ENCODE assay signal across 10 cellular contexts in the genomic region with DNA sequence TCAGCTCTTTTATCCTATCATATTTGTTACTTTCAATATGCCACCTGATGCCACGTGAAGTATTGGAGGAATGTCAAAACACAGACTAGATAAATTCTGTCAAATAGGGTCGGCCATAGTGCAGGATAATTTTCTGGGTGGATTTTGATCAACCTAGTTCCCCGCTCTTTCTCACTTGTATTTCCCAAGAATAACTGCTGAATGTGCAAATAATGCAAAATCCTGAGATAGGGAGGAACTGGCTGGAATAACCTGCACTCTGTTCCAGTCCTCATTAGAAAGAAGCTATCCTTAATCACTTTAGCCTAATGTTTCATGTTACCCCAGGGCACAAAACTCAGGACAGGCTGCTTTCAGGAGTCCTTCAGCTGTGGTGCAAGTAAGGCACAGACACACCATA.
"Had no signal": no experiment of that assay in that cellular context is flagged by ENCODE, and none has a peak within 500 bp of the region (broad histone marks: within the 10 kb centered on the region; RNA-seq: fewer than 3 reads in every experiment).

No MANE protein-coding gene starts in this region.

- DNase-seq: GM23248, GOT3, H7, H9, HCEC 1CT, HFFc6 had no signal

- H3K9me3 ChIP-seq: HAP-1 had no signal

- H3K9ac ChIP-seq: GM23248 had no signal

- FAIRE-seq: H1 had no signal

- H3K4me2 ChIP-seq: GM23338 had no signal

- H3K27ac ChIP-seq: GM23248 had no signal

- H2AFZ ChIP-seq: GM23248, GM23338 had no signal

- H3K4me3 ChIP-seq: GM23248, GM23338, HAP-1 had no signal

- H3K36me3 ChIP-seq: HAP-1 had no signal

- ATAC-seq: GM23338, HCT116 had no signal
